ENCODE assay signal across 25 cellular contexts in genomic region chr16:25027781-25028180, GRCh38. TPM values are rescaled to one million over a fixed set of nuclear protein-coding genes. Genes with fewer than 3 reads are reported as not detected.
DNase-seq lines count a peak whose midpoint lies in the region; ATAC-seq and TF ChIP-seq lines count a peak whose summit lies in the region.
"Had no signal": no experiment of that assay in that cellular context is flagged by ENCODE, and none has a peak within 500 bp of the region (broad histone marks: within the 10 kb centered on the region; RNA-seq: fewer than 3 reads in every experiment).

No MANE protein-coding gene starts in this region.

- DNase-seq in activated T-cell treated with anti-CD3 and anti-CD28 coated beads for 48 hours (ENCODE audit: low read depth) (peak; percentile 52), activated T-cell treated with anti-CD3 and anti-CD28 coated beads for 4 hours (no peak), tibial nerve (ENCODE audit: low spot score in 2 of 2) (no peak), NCI-H1436 (lab: John Stamatoyannopoulos, UW) (no peak), erythroblast (lab: John Stamatoyannopoulos, UW) (no peak)
- no peak for DNase-seq in activated T-cell treated with anti-CD3 and anti-CD28 coated beads, Interleukin-2, amount 50 U/mL, for 4 hours
- DNase-seq in stimulated activated CD4-positive, alpha-beta T cell treated with anti-CD3 and anti-CD28 coated beads, Interleukin-15, amount 100 ng/mL, for 48 hours (ENCODE audit: low read depth in 2 of 2): peak; percentile 47 to 48
- DNase-seq in stimulated activated naive B cell treated with anti-CD40 and anti-IgM and Interleukin-4, amounts not matched to agents 10 μg/mL and 1 μg/mL and 100 μg/mL, for 72 hours: no peak
- DNase-seq: cerebellar nuclear complex; DMS79 treated with DMSO at 0.1 percent for 48 hours; dorsolateral prefrontal cortex; GM23248; HFFc6; mucosa of descending colon; NCI-H1417 treated with DMSO at 0.1 percent for 48 hours; NCI-H82; stimulated activated naive CD4-positive, alpha-beta T cell had no signal

- H3K4me1 ChIP-seq in tibial nerve: peaks cover 0 to 16% (median 10%) of the 10 kb centered on the region in 4 donors

- no peaks in the 10 kb centered on the region for H3K36me3 Mint-ChIP-seq in activated T-cell treated with anti-CD3 and anti-CD28 coated beads, Interleukin-2, amount 50 U/mL, for 4 hours (ENCODE audit: insufficient read depth)
- H3K36me3 Mint-ChIP-seq in stimulated activated naive B cell treated with anti-CD40 and anti-IgM and Interleukin-4, amounts not matched to agents 10 μg/mL and 1 μg/mL and 100 μg/mL, for 72 hours: peaks cover 0 to 2% of the 10 kb centered on the region in 2 donors

- H3K4me1 Mint-ChIP-seq in activated T-cell treated with anti-CD3 and anti-CD28 coated beads, Interleukin-2, amount 50 U/mL, for 4 hours (ENCODE audit: low read depth): peaks cover 36% of the 10 kb centered on the region
- peaks cover 36 to 54% of the 10 kb centered on the region in 2 donors for H3K4me1 Mint-ChIP-seq in stimulated activated naive B cell treated with anti-CD40 and anti-IgM and Interleukin-4, amounts not matched to agents 10 μg/mL and 1 μg/mL and 100 μg/mL, for 72 hours

- no peaks in the 10 kb centered on the region for H3K9me3 ChIP-seq in tibial nerve
- H3K9me3 ChIP-seq: BLaER1 treated with 17β-estradiol and CSF1 and Interleukin-3, amounts not matched to agents 10 nM and 100 nM; mucosa of descending colon; right atrium auricular region had no signal

- TF ChIP-seq EP300 in tibial nerve (IDR thresholded peaks at IDR 0.05): no peak

- TF ChIP-seq CTCF in tibial nerve (IDR thresholded peaks at IDR 0.05): no peak

- H3K27ac ChIP-seq in tibial nerve: no peak overlapping the region
- H3K27ac ChIP-seq: BLaER1 treated with 17β-estradiol and CSF1 and Interleukin-3, amounts not matched to agents 10 nM and 100 nM; dorsolateral prefrontal cortex; GM23248; parathyroid adenoma; right atrium auricular region; RWPE1; SK-N-MC had no signal

- H3K27me3 ChIP-seq in tibial nerve: no peaks in the 10 kb centered on the region
- H3K27me3 ChIP-seq: BLaER1 treated with 17β-estradiol and CSF1 and Interleukin-3, amounts not matched to agents 10 nM and 100 nM; dorsolateral prefrontal cortex; right atrium auricular region had no signal

- ATAC-seq in activated T-cell treated with anti-CD3 and anti-CD28 coated beads, Interleukin-2, amount 50 U/mL, for 4 hours: peak; percentile 11 to 28
- ATAC-seq in stimulated activated naive B cell treated with anti-CD40 and anti-IgM and Interleukin-4, amounts not matched to agents 10 μg/mL and 1 μg/mL and 100 μg/mL, for 72 hours (replicated peaks): no peak
- ATAC-seq: mucosa of descending colon had no signal

- H3K9me3 Mint-ChIP-seq in activated T-cell treated with anti-CD3 and anti-CD28 coated beads, Interleukin-2, amount 50 U/mL, for 4 hours: no peaks in the 10 kb centered on the region
- H3K9me3 Mint-ChIP-seq in stimulated activated naive B cell treated with anti-CD40 and anti-IgM and Interleukin-4, amounts not matched to agents 10 μg/mL and 1 μg/mL and 100 μg/mL, for 72 hours: no peaks in the 10 kb centered on the region
- H3K9me3 Mint-ChIP-seq: HFFc6; nephron; T-helper 1 cell treated with Interleukin-12 subunit alpha and Interleukin-12 subunit beta and Interleukin-4 antibody, amounts not matched to agents 30 μg/mL and 1 μg/mL, for 36 hours had no signal

- TF ChIP-seq POLR2A in tibial nerve (IDR thresholded peaks at IDR 0.05) (no peak), erythroblast (IDR thresholded peaks at IDR 0.05; ENCODE audit: low read length) (no peak)

- H3K36me3 ChIP-seq in tibial nerve: no peaks in the 10 kb centered on the region
- H3K36me3 ChIP-seq: BLaER1 treated with 17β-estradiol and CSF1 and Interleukin-3, amounts not matched to agents 10 nM and 100 nM; right atrium auricular region had no signal

- 64 to 76% methylated on average over 7 of the region's 7 CpGs for WGBS in tibial nerve, 2 donors

- H3K4me3 ChIP-seq in tibial nerve: no peak overlapping the region
- H3K4me3 ChIP-seq: BLaER1 treated with 17β-estradiol and CSF1 and Interleukin-3, amounts not matched to agents 10 nM and 100 nM; dorsolateral prefrontal cortex; GM23248; lung; mucosa of descending colon; right atrium auricular region; SK-N-MC had no signal

- no peaks in the 10 kb centered on the region for H3K27me3 Mint-ChIP-seq in activated T-cell treated with anti-CD3 and anti-CD28 coated beads, Interleukin-2, amount 50 U/mL, for 4 hours (ENCODE audit: low read depth)
- H3K27me3 Mint-ChIP-seq in stimulated activated naive B cell treated with anti-CD40 and anti-IgM and Interleukin-4, amounts not matched to agents 10 μg/mL and 1 μg/mL and 100 μg/mL, for 72 hours: no peaks in the 10 kb centered on the region

- no peak overlapping the region for H3K4me3 Mint-ChIP-seq in activated T-cell treated with anti-CD3 and anti-CD28 coated beads, Interleukin-2, amount 50 U/mL, for 4 hours
- no peak overlapping the region for H3K4me3 Mint-ChIP-seq in stimulated activated naive B cell treated with anti-CD40 and anti-IgM and Interleukin-4, amounts not matched to agents 10 μg/mL and 1 μg/mL and 100 μg/mL, for 72 hours
- H3K4me3 Mint-ChIP-seq: HFFc6; nephron; T-helper 1 cell treated with Interleukin-12 subunit alpha and Interleukin-12 subunit beta and Interleukin-4 antibody, amounts not matched to agents 30 μg/mL and 1 μg/mL, for 36 hours had no signal

- peak overlapping the region; percentile 22 for H3K27ac Mint-ChIP-seq in stimulated activated naive B cell treated with anti-CD40 and anti-IgM and Interleukin-4, amounts not matched to agents 10 μg/mL and 1 μg/mL and 100 μg/mL, for 72 hours
- H3K27ac Mint-ChIP-seq: HFFc6; nephron; T-helper 1 cell treated with Interleukin-12 subunit alpha and Interleukin-12 subunit beta and Interleukin-4 antibody, amounts not matched to agents 30 μg/mL and 1 μg/mL, for 36 hours had no signal

RNA-seq across cellular contexts. Expression of gene ARHGAP17, which starts 12.6 kb away (rescaled TPM):
- 10 to 100 TPM; 69.5 to 83.6 (median 73.1) TPM for total RNA-seq in activated T-cell treated with anti-CD3 and anti-CD28 coated beads, Interleukin-2, amount 50 U/mL, for 4 hours
- 10 to 100 TPM; 43.3 to 72.6 (median 56.2) TPM for total RNA-seq in tibial nerve

Comparison
In these comparisons a context has a peak if more than half of its experiments do, and no peak if none do; other contexts are left out.
1. DNase-seq: peak in activated T-cell treated with anti-CD3 and anti-CD28 coated beads for 48 hours (single experiment) and stimulated activated CD4-positive, alpha-beta T cell treated with anti-CD3 and anti-CD28 coated beads, Interleukin-15, amount 100 ng/mL, for 48 hours (2 of 2); none in activated T-cell treated with anti-CD3 and anti-CD28 coated beads for 4 hours (single experiment), activated T-cell treated with anti-CD3 and anti-CD28 coated beads, Interleukin-2, amount 50 U/mL, for 4 hours (single experiment), stimulated activated naive B cell treated with anti-CD40 and anti-IgM and Interleukin-4, amounts not matched to agents 10 μg/mL and 1 μg/mL and 100 μg/mL, for 72 hours (single experiment), tibial nerve (0 of 2), NCI-H1436 (single experiment) and erythroblast (0 of 2).
2. ATAC-seq: peak in activated T-cell treated with anti-CD3 and anti-CD28 coated beads, Interleukin-2, amount 50 U/mL, for 4 hours (2 of 2); none in stimulated activated naive B cell treated with anti-CD40 and anti-IgM and Interleukin-4, amounts not matched to agents 10 μg/mL and 1 μg/mL and 100 μg/mL, for 72 hours (0 of 2).